22 cellular contexts compared by ENCODE assay signal in the genomic region with DNA sequence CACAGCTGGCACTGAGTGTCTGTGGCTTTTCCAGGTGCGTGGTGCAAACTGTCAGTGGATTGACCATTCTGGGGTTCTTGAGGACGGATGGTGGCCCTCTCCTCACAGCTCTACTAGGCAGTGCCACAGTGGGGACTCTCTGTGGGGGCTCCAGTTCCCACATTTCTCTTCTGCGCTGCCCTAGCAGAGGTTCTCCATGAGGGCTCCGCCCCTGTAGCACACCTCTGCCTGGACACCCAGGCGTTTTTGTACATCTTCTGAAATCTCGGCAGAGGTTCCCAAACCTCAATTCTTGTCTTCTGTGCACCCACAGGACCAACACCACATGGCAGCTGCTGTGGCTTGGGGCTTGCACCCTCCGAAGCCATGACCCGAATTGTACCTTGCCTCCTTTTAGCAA.
"Had no signal": no experiment of that assay in that cellular context is flagged by ENCODE, and none has a peak within 500 bp of the region (broad histone marks: within the 10 kb centered on the region; RNA-seq: fewer than 3 reads in every experiment).

No MANE protein-coding gene starts in this region.

- H3K4me3 ChIP-seq: gastrocnemius medialis, lower lobe of right lung, psoas muscle, skin epidermis, spleen, thoracic aorta, vagina had no signal

- H3K27ac ChIP-seq: gastrocnemius medialis, lower lobe of right lung, psoas muscle, skin epidermis, spleen, thoracic aorta, vagina had no signal

- FAIRE-seq: keratinocyte had no signal

- H3K9me3 ChIP-seq: gastrocnemius medialis, lower lobe of right lung, psoas muscle, thoracic aorta, vagina had no signal

- DNase-seq: cortex of kidney; effector memory CD8-positive, alpha-beta T cell; foreskin fibroblast; gastrocnemius medialis; head of caudate nucleus; left ventricle myocardium superior; lower lobe of right lung; naive thymus-derived CD8-positive, alpha-beta T cell; nephron progenitor cell; nucleus accumbens; posterior cingulate gyrus; psoas muscle; right cardiac atrium; spleen; stimulated activated CD4-positive, alpha-beta T cell treated with anti-CD3 and anti-CD28 coated beads, Interleukin-4, amount 100 ng/mL, for 4 hours; trophoblast cell had no signal

- H3K4me1 ChIP-seq: gastrocnemius medialis, lower lobe of right lung, psoas muscle, spleen had no signal

- ATAC-seq: effector memory CD8-positive, alpha-beta T cell; esophagus mucosa; gastrocnemius medialis; left ventricle myocardium superior; lower lobe of right lung; naive thymus-derived CD8-positive, alpha-beta T cell; psoas muscle; right cardiac atrium; stimulated activated memory B cell treated with anti-CD40 and anti-IgM and Interleukin-4, amounts not matched to agents 10 μg/mL and 1 μg/mL and 100 μg/mL, for 72 hours had no signal

- H3K27me3 ChIP-seq: gastrocnemius medialis, spleen, vagina had no signal

- H3K36me3 ChIP-seq: vagina had no signal
